28 cellular contexts compared by ENCODE assay signal in genomic region chr3:74489393-74489792, GRCh38.
"Had no signal": no experiment of that assay in that cellular context is flagged by ENCODE, and none has a peak within 500 bp of the region (broad histone marks: within the 10 kb centered on the region; RNA-seq: fewer than 3 reads in every experiment).

No MANE protein-coding gene starts in this region.

- H3K36me3 Mint-ChIP-seq: activated CD4-positive, alpha-beta memory T cell treated with anti-CD3 and anti-CD28 coated beads for 36 hours; activated naive CD4-positive, alpha-beta T cell treated with anti-CD3 and anti-CD28 coated beads, Interleukin-2, amount 10 ng/mL, durations not matched to agents 7 days and 5 days; mesothelial cell of epicardium; naive B cell; stimulated activated memory B cell treated with anti-CD40 and anti-IgM and Interleukin-4, amounts not matched to agents 10 μg/mL and 1 μg/mL and 100 μg/mL, for 72 hours had no signal

- H3K4me3 ChIP-seq: esophagus muscularis mucosa, heart right ventricle, suprapubic skin, tibial artery had no signal

- H3K9me3 Mint-ChIP-seq: activated CD4-positive, alpha-beta T cell treated with anti-CD3 and anti-CD28 coated beads, Interleukin-2, amount 10 ng/mL, durations not matched to agents 24 days and 14 days; nephron progenitor cell; stimulated activated memory B cell treated with anti-CD40 and anti-IgM and Interleukin-4, amounts not matched to agents 10 μg/mL and 1 μg/mL and 100 μg/mL, for 72 hours had no signal

- H3K27ac Mint-ChIP-seq: activated CD4-positive, alpha-beta memory T cell treated with anti-CD3 and anti-CD28 coated beads for 36 hours; activated CD4-positive, alpha-beta T cell treated with anti-CD3 and anti-CD28 coated beads, Interleukin-2, amount 10 ng/mL, durations not matched to agents 24 days and 14 days; activated naive CD4-positive, alpha-beta T cell treated with anti-CD3 and anti-CD28 coated beads, Interleukin-2, amount 10 ng/mL, durations not matched to agents 7 days and 5 days; mesothelial cell of epicardium; naive B cell; nephron progenitor cell; progenitor cell of endocrine pancreas; stimulated activated memory B cell treated with anti-CD40 and anti-IgM and Interleukin-4, amounts not matched to agents 10 μg/mL and 1 μg/mL and 100 μg/mL, for 72 hours; T-helper 17 cell had no signal

- H3K27me3 ChIP-seq: esophagus muscularis mucosa, foreskin keratinocyte, heart right ventricle, neutrophil, suprapubic skin, tibial artery had no signal

- DNase-seq: activated CD4-positive, alpha-beta memory T cell treated with anti-CD3 and anti-CD28 coated beads for 36 hours; activated CD4-positive, alpha-beta T cell treated with anti-CD3 and anti-CD28 coated beads, Interleukin-2, amount 10 ng/mL, durations not matched to agents 24 days and 14 days; activated CD4-positive, CD25-positive, alpha-beta regulatory T cell treated with anti-CD3 and anti-CD28 coated beads, Interleukin-2, amount 50 U/mL, for 72 hours; activated CD8-positive, alpha-beta memory T cell treated with anti-CD3 and anti-CD28 coated beads, Interleukin-2, amount 50 U/mL, for 4 hours; activated gamma-delta T cell; activated naive CD4-positive, alpha-beta T cell treated with anti-CD3 and anti-CD28 coated beads, Interleukin-2, amount 10 ng/mL, durations not matched to agents 7 days and 5 days; activated T-cell treated with anti-CD3 and anti-CD28 coated beads, Interleukin-2, amount 50 U/mL, for 1 hour; amniotic stem cell; foreskin keratinocyte; heart right ventricle; islet precursor cell; left ventricle myocardium superior; naive B cell; nephron progenitor cell; retina; small intestine; stimulated activated CD4-positive, alpha-beta T cell treated with anti-CD3 and anti-CD28 coated beads, Interleukin-1b, Interleukin-23, amount 100 ng/mL, for 48 hours; stimulated activated CD4-positive, alpha-beta T cell treated with anti-CD3 and anti-CD28 coated beads, Interleukin-4, amount 100 ng/mL, for 4 hours; stimulated activated CD8-positive, alpha-beta memory T cell treated with anti-CD3 and anti-CD28 coated beads, Interleukin-4, amount 100 ng/mL, for 48 hours; T-helper 17 cell; tibial artery had no signal

- H3K27me3 Mint-ChIP-seq: activated CD4-positive, alpha-beta memory T cell treated with anti-CD3 and anti-CD28 coated beads for 36 hours; activated CD4-positive, alpha-beta T cell treated with anti-CD3 and anti-CD28 coated beads, Interleukin-2, amount 10 ng/mL, durations not matched to agents 24 days and 14 days; activated naive CD4-positive, alpha-beta T cell treated with anti-CD3 and anti-CD28 coated beads, Interleukin-2, amount 10 ng/mL, durations not matched to agents 7 days and 5 days; naive B cell; progenitor cell of endocrine pancreas; stimulated activated memory B cell treated with anti-CD40 and anti-IgM and Interleukin-4, amounts not matched to agents 10 μg/mL and 1 μg/mL and 100 μg/mL, for 72 hours; T-helper 17 cell had no signal

- H3K4me3 Mint-ChIP-seq: activated CD4-positive, alpha-beta memory T cell treated with anti-CD3 and anti-CD28 coated beads for 36 hours; activated CD4-positive, alpha-beta T cell treated with anti-CD3 and anti-CD28 coated beads, Interleukin-2, amount 10 ng/mL, durations not matched to agents 24 days and 14 days; activated naive CD4-positive, alpha-beta T cell treated with anti-CD3 and anti-CD28 coated beads, Interleukin-2, amount 10 ng/mL, durations not matched to agents 7 days and 5 days; mesothelial cell of epicardium; naive B cell; nephron progenitor cell; stimulated activated memory B cell treated with anti-CD40 and anti-IgM and Interleukin-4, amounts not matched to agents 10 μg/mL and 1 μg/mL and 100 μg/mL, for 72 hours; T-helper 17 cell had no signal

- H3K4me1 Mint-ChIP-seq: activated CD4-positive, alpha-beta T cell treated with anti-CD3 and anti-CD28 coated beads, Interleukin-2, amount 10 ng/mL, durations not matched to agents 24 days and 14 days; activated naive CD4-positive, alpha-beta T cell treated with anti-CD3 and anti-CD28 coated beads, Interleukin-2, amount 10 ng/mL, durations not matched to agents 7 days and 5 days; mesothelial cell of epicardium; naive B cell; nephron progenitor cell; stimulated activated memory B cell treated with anti-CD40 and anti-IgM and Interleukin-4, amounts not matched to agents 10 μg/mL and 1 μg/mL and 100 μg/mL, for 72 hours; T-helper 17 cell had no signal

- ATAC-seq: foreskin keratinocyte; heart right ventricle; left ventricle myocardium superior; sciatic nerve; stimulated activated memory B cell treated with anti-CD40 and anti-IgM and Interleukin-4, amounts not matched to agents 10 μg/mL and 1 μg/mL and 100 μg/mL, for 72 hours; T-helper 17 cell had no signal

- H3K36me3 ChIP-seq: esophagus muscularis mucosa, heart right ventricle, neutrophil, suprapubic skin, tibial artery had no signal
